5 cellular contexts compared by ENCODE assay signal in genomic region chr12:69317233-69317632, GRCh38. TPM values are rescaled to one million over a fixed set of nuclear protein-coding genes. Genes with fewer than 3 reads are reported as not detected.
"Had no signal": no experiment of that assay in that cellular context is flagged by ENCODE, and none has a peak within 500 bp of the region (broad histone marks: within the 10 kb centered on the region; RNA-seq: fewer than 3 reads in every experiment).

No MANE protein-coding gene starts in this region.

RNA-seq across cellular contexts. Expression of gene LYZ, which starts 30.9 kb away (rescaled TPM):
- total RNA-seq: activated naive CD4-positive, alpha-beta T cell treated with anti-CD3 and anti-CD28 coated beads for 36 hours; activated naive CD8-positive, alpha-beta T cell treated with anti-CD3 and anti-CD28 coated beads for 36 hours; activated T-helper 1 cell treated with anti-CD3 and anti-CD28 coated beads, Interleukin-12 subunit alpha, Interleukin-12 subunit beta, Interleukin-2, Interleukin-4 antibody, amounts not matched to agents 30 ng/mL and 10 ng/mL and 1 ng/mL, durations not matched to agents 14 hours and 24 hours and 36 hours; activated T-helper 2 cell treated with anti-CD3 and anti-CD28 coated beads, Interferon-gamma antibody, Interleukin-2, Interleukin-4, amounts not matched to agents 10 μg/mL and 5 μg/mL and 100 μg/mL, durations not matched to agents 14 hours and 24 hours and 36 hours; chondrocyte had no signal
